Comparison of ENCODE assay signal across 9 cellular contexts in the genomic region with DNA sequence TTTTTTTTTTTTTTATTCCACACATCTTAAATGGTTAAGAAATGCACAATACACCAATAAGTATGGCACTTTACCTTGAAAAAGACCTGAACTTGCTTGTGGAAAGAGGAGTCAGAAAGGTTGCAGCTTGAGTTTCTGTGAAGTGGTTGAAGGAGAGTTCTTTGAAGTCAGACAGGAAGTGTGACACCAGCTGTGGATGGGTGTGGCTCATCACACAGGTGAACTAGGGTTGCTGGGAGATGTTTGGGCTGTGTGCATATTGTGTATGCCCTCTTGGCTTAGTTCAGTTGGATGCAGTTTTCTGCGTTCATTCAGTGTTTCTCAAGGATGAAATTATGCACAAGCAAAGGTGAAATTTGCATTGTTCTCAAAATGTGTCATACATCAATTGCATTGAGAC. TPM values are rescaled to one million over a fixed set of nuclear protein-coding genes. Genes with fewer than 3 reads are reported as not detected.
A peak's percentile ranks its signal among the peaks of the same experiment; 100 is the strongest.
DNase-seq lines count a peak whose midpoint lies in the region; ATAC-seq and TF ChIP-seq lines count a peak whose summit lies in the region.
"Had no signal": no experiment of that assay in that cellular context is flagged by ENCODE, and none has a peak within 500 bp of the region (broad histone marks: within the 10 kb centered on the region; RNA-seq: fewer than 3 reads in every experiment).

No MANE protein-coding gene starts in this region.

- peak; percentile 40 for DNase-seq in CD1c-positive myeloid dendritic cell (ENCODE audit: extremely low spot score)
- DNase-seq in activated CD4-positive, alpha-beta T cell treated with anti-CD3 and anti-CD28 coated beads, Interleukin-2, amount 50 U/mL, for 1 hour, result peak; percentile 71
- DNase-seq in NCI-H82 treated with DMSO at 0.1 percent for 48 hours (lab: John Stamatoyannopoulos, UW; ENCODE audit: unreplicated experiment), result no peak
- no peak for DNase-seq in aorta
- no peak for DNase-seq in brain microvascular endothelial cell
- DNase-seq in COR-L47 (lab: John Stamatoyannopoulos, UW), result no peak
- DNase-seq: nephron progenitor cell had no signal

- H3K27ac ChIP-seq in aorta (ENCODE audit: low read depth in 1 of 2, low read length in 2 of 2) (no peak overlapping the region), brain microvascular endothelial cell (no peak overlapping the region)

- peak; percentile 35 for ATAC-seq in HG02870 (IDR thresholded peaks at IDR 0.05; ENCODE audit: unreplicated experiment)
- ATAC-seq in esophagus mucosa, result peak; percentile 63
- no peak for ATAC-seq in aorta (ENCODE audit: low FRiP score)

- H3K36me3 ChIP-seq in aorta (ENCODE audit: control insufficient read depth in 1 of 2, insufficient read depth in 2 of 2, low read length in 1 of 2), result peaks cover 0 to 4% of the 10 kb centered on the region in 2 donors
- peaks cover 64% of the 10 kb centered on the region for H3K36me3 ChIP-seq in brain microvascular endothelial cell (replicated peaks)

- WGBS in aorta, 2 donors, result 86 to 96% methylated on average over 1 of the region's 1 CpG

- no peak overlapping the region for H3K4me3 ChIP-seq in aorta (ENCODE audit: low read length in 2 of 2)
- no peak overlapping the region for H3K4me3 ChIP-seq in brain microvascular endothelial cell (ENCODE audit: low read depth, low read length)

- H3K27me3 ChIP-seq in aorta (ENCODE audit: control insufficient read depth in 1 of 2, insufficient read depth in 2 of 2, low read length in 1 of 2) (no peaks in the 10 kb centered on the region), brain microvascular endothelial cell (replicated peaks) (no peaks in the 10 kb centered on the region)

- peaks cover 0 to 2% of the 10 kb centered on the region in 2 donors for H3K4me1 ChIP-seq in aorta (ENCODE audit: control insufficient read depth in 1 of 2, insufficient read depth in 2 of 2, low read length in 2 of 2)

- in situ Hi-C loops in brain microvascular endothelial cell (cut with HindIII; ENCODE audit: low pct_ligation_motif_present, low sequenced_read_pairs), result no loop called here

- no peaks in the 10 kb centered on the region for H3K9me3 ChIP-seq in aorta (ENCODE audit: control insufficient read depth, low read length)

- intact Hi-C loops in aorta (cut with DNase I), result loop anchor here in 1 of 2 donors (10.0 kb wide), 1 partner anchor 567 kb away; no protein-coding TSS in a partner anchor

- TF ChIP-seq CTCF in brain microvascular endothelial cell (IDR thresholded peaks at IDR 0.05; ENCODE audit: low read depth, low read length, missing control alignments), result no peak

RNA-seq across cellular contexts. Expression of gene AEN, which starts 6.3 kb away (rescaled TPM):
- 15.8 TPM for total RNA-seq in esophagus mucosa
- 10 to 100 TPM; 10.7 to 22.3 TPM for total RNA-seq in aorta
- 1 to 10 TPM; 7.1 to 10.0 TPM for polyA plus RNA-seq in aorta

RNA-seq across cellular contexts. Expression of gene ISG20, which starts 11.4 kb away (rescaled TPM):
- total RNA-seq in esophagus mucosa, result 14.1 TPM
- 10 to 100 TPM; 12.4 to 13.3 TPM for total RNA-seq in aorta
- polyA plus RNA-seq in aorta, result 10 to 100 TPM; 10.1 to 18.7 TPM

Comparison
In these comparisons a context has a peak if more than half of its experiments do, and no peak if none do; other contexts are left out.
1. DNase-seq: peak in CD1c-positive myeloid dendritic cell (single experiment) and activated CD4-positive, alpha-beta T cell treated with anti-CD3 and anti-CD28 coated beads, Interleukin-2, amount 50 U/mL, for 1 hour (single experiment); none in NCI-H82 treated with DMSO at 0.1 percent for 48 hours (single experiment), aorta (0 of 2), brain microvascular endothelial cell (single experiment) and COR-L47 (single experiment).